ENCODE assay signal across 8 cellular contexts in the genomic region with DNA sequence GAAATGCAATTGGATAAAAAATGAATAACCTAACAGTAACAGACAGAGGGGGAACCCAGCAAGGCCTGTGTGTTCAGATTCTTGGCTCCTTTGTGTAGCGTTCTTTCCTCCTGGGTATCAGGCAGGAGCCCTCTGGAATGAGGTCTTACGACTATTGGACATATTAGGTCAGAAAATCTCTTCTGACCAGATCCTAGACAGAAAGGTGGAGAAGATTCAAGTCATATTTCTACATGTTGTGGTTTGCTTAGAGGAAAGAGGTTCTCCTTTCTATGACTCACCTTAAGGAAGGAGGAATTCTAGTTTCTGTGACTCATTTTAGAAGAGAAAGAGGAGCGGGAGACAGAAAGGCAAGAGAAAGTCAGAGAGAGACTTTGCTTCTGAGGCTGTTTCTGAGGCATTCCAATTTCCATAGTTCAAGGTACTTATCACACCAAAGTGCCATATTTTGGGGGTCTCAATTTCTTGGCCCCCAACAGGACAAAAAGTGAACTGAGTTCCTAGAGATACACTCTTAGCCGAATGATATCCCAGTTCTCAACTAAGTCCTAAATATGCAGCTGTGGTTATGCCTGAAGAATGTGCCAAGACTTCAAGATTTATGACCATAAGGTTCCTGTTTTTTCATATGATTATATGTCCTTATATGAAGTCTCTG.
DNase-seq lines count a peak whose midpoint lies in the region; ATAC-seq and TF ChIP-seq lines count a peak whose summit lies in the region.

No MANE protein-coding gene starts in this region.

- H3K36me3 ChIP-seq in trophoblast cell (ENCODE audit: control insufficient read depth in 1 of 2, insufficient read depth in 2 of 2, low read length in 2 of 2) (no peaks in the 10 kb centered on the region), psoas muscle (ENCODE audit: insufficient read depth in 1 of 2, low read depth in 1 of 2) (no peaks in the 10 kb centered on the region)

- no peak overlapping the region for H3K18ac ChIP-seq in trophoblast cell (ENCODE audit: low read length)

- H2BK5ac ChIP-seq in trophoblast cell (ENCODE audit: low read depth, low read length, poor library complexity) = no peak overlapping the region

- H3K4ac ChIP-seq in trophoblast cell (ENCODE audit: low read depth, low read length) = no peak overlapping the region

- no peak overlapping the region for H4K91ac ChIP-seq in trophoblast cell (ENCODE audit: low read depth, low read length)

- no peak overlapping the region for H2AFZ ChIP-seq in trophoblast cell (ENCODE audit: insufficient read depth, low read length, poor library complexity)

- no peak overlapping the region for H3K14ac ChIP-seq in trophoblast cell (ENCODE audit: low read length)

- no peak overlapping the region for H4K12ac ChIP-seq in trophoblast cell (ENCODE audit: low read depth, low read length)

- H3K4me1 ChIP-seq in trophoblast cell (ENCODE audit: control insufficient read depth in 1 of 2, insufficient read depth in 2 of 2, low read length in 2 of 2) (peaks cover 4 to 10% of the 10 kb centered on the region in 2 experiments), psoas muscle (no peaks in the 10 kb centered on the region)

- whole genome bisulfite sequencing in trophoblast cell (ENCODE audit: extremely low coverage, insufficient coverage, insufficient read length) = no CpG with 5 or more reads among the region's 4 CpGs
- WGBS in psoas muscle, 3 donors = 74 to 83% (median 79%) methylated on average over 4 of the region's 4 CpGs

- H3K4me2 ChIP-seq in trophoblast cell (ENCODE audit: low read length) = peak overlapping the region; percentile 23

- peaks cover 2% of the 10 kb centered on the region for H3K79me2 ChIP-seq in trophoblast cell (ENCODE audit: control insufficient read depth, insufficient read depth, low read length, poor library complexity)

- no peak overlapping the region for H2BK12ac ChIP-seq in trophoblast cell (ENCODE audit: low read length)

- peaks cover 6% of the 10 kb centered on the region for H3K79me1 ChIP-seq in trophoblast cell (ENCODE audit: low read length)

- DNase-seq in SW480 (ENCODE audit: low spot score) (peak; percentile 8), trophoblast cell (peak; percentile 72 to 87), NCI-H2171 (lab: John Stamatoyannopoulos, UW) (no peak), hypothalamus (lab: John Stamatoyannopoulos, UW) (no peak), psoas muscle (no peak)
- DNase-seq in activated effector memory CD4-positive, alpha-beta T cell treated with Interleukin-2 at 50 U/mL for 16 hours = no peak

- TF ChIP-seq CTCF in psoas muscle (IDR thresholded peaks at IDR 0.05) = no peak

- H3K27ac ChIP-seq in trophoblast cell (ENCODE audit: low read depth, low read length) (peak overlapping the region; percentile 89), psoas muscle (no peak overlapping the region)

- H3K9me3 ChIP-seq in trophoblast cell (ENCODE audit: insufficient read depth, low read depth, low read length) = no peaks in the 10 kb centered on the region
- H3K9me3 ChIP-seq in psoas muscle = no peaks in the 10 kb centered on the region

- H3K27me3 ChIP-seq in trophoblast cell (ENCODE audit: insufficient read depth, low read length) (no peaks in the 10 kb centered on the region), psoas muscle (ENCODE audit: insufficient read depth in 3 of 3, low read length in 2 of 3) (no peaks in the 10 kb centered on the region)

- no peak overlapping the region for H2AK5ac ChIP-seq in trophoblast cell (ENCODE audit: low read length)

- H4K8ac ChIP-seq in trophoblast cell (ENCODE audit: low read depth, low read length) = no peak overlapping the region

- no peak overlapping the region for H3K9ac ChIP-seq in trophoblast cell (ENCODE audit: low read length)

- H3K23ac ChIP-seq in trophoblast cell (ENCODE audit: low read length) = no peak overlapping the region

- H2BK120ac ChIP-seq in trophoblast cell (ENCODE audit: insufficient read depth, low read length, poor library complexity) = no peak overlapping the region

- intact Hi-C loops in psoas muscle (cut with DNase I) = no loop called here

- peak; percentile 74 for ATAC-seq in GM19025 (IDR thresholded peaks at IDR 0.05; ENCODE audit: low read depth, unreplicated experiment)
- peak; percentile 78 for ATAC-seq in HG03097 (IDR thresholded peaks at IDR 0.05; ENCODE audit: low FRiP score, unreplicated experiment)
- ATAC-seq in psoas muscle = no peak

- H3K4me3 ChIP-seq in trophoblast cell (ENCODE audit: low read depth, low read length) = no peak overlapping the region
- no peak overlapping the region for H3K4me3 ChIP-seq in psoas muscle

Comparison
In these comparisons a context has a peak if more than half of its experiments do, and no peak if none do; other contexts are left out.
1. ATAC-seq: peak in GM19025 (single experiment) and HG03097 (single experiment); none in psoas muscle (0 of 4).
2. DNase-seq: peak in SW480 (single experiment) and trophoblast cell (2 of 2); none in NCI-H2171 (single experiment), hypothalamus (0 of 51), activated effector memory CD4-positive, alpha-beta T cell treated with Interleukin-2 at 50 U/mL for 16 hours (single experiment) and psoas muscle (0 of 2).